Comparison of ENCODE assay signal across 1 cellular context in genomic region chr19:45154064-45154827, GRCh38.
TF ChIP-seq lines count a peak whose summit lies in the region.

No MANE protein-coding gene starts in this region.

TF ChIP-seq in HepG2, 621 proteins besides CTCF, POLR2A, EP300 and RAD21 (continues in another document):
- TF ChIP-seq NR2F1 (CRISPR knock-in tag; IDR thresholded peaks at IDR 0.05) = peak; percentile 26 to 74; a peak in 2 of 4 replicates
- peak; percentile 78; the same call in 1 of the 2 replicates for TF ChIP-seq HMG20B (CRISPR knock-in tag; conservative IDR thresholded peaks at IDR 0.05)
- TF ChIP-seq ZNF781 (CRISPR knock-in tag; IDR thresholded peaks at IDR 0.05; ENCODE audit: borderline replicate concordance, not compliant biosample characterization) = no peak
- peak; percentile 47; the same call in 1 of the 2 replicates for TF ChIP-seq HOXA3 (CRISPR knock-in tag; IDR thresholded peaks at IDR 0.05)
- peak; percentile 49; the same call in 1 of the 2 replicates for TF ChIP-seq NR2C2 (CRISPR knock-in tag; IDR thresholded peaks at IDR 0.05; ENCODE audit: borderline replicate concordance)
- TF ChIP-seq ZC3H13 (CRISPR knock-in tag; IDR thresholded peaks at IDR 0.05) = no peak
- no peak for TF ChIP-seq CHD2 (IDR thresholded peaks at IDR 0.05; ENCODE audit: low read depth, low read length)
- TF ChIP-seq GTF2F1 (IDR thresholded peaks at IDR 0.05; ENCODE audit: low read length) = no peak
- TF ChIP-seq, protein P1, sequence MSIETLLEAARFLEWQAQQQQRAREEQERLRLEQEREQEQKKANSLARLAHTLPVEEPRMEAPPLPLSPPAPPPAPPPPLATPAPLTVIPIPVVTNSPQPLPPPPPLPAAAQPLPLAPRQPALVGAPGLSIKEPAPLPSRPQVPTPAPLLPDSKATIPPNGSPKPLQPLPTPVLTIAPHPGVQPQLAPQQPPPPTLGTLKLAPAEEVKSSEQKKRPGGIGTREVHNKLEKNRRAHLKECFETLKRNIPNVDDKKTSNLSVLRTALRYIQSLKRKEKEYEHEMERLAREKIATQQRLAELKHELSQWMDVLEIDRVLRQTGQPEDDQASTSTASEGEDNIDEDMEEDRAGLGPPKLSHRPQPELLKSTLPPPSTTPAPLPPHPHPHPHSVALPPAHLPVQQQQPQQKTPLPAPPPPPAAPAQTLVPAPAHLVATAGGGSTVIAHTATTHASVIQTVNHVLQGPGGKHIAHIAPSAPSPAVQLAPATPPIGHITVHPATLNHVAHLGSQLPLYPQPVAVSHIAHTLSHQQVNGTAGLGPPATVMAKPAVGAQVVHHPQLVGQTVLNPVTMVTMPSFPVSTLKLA (IDR thresholded peaks at IDR 0.05) = peak; percentile 81
- TF ChIP-seq TFE3 (CRISPR knock-in tag; IDR thresholded peaks at IDR 0.05) = peak; percentile 32; the same call in 1 of the 2 replicates
- no peak; the same call in 1 of the 2 replicates for TF ChIP-seq ARHGAP35 (CRISPR knock-in tag; IDR thresholded peaks at IDR 0.05; ENCODE audit: borderline replicate concordance)
- TF ChIP-seq ZNF569 (CRISPR knock-in tag; IDR thresholded peaks at IDR 0.05; ENCODE audit: borderline replicate concordance) = no peak
- TF ChIP-seq ZNF780A (CRISPR knock-in tag; IDR thresholded peaks at IDR 0.05) = no peak
- TF ChIP-seq ZNF550 (CRISPR knock-in tag; IDR thresholded peaks at IDR 0.05; ENCODE audit: borderline replicate concordance) = no peak
- TF ChIP-seq ZNF276 (CRISPR knock-in tag; IDR thresholded peaks at IDR 0.05; ENCODE audit: low read depth) = 0 out of 2 replicates have a peak, but pooled peaks have one; percentile 58
- no peak for TF ChIP-seq ZNF598 (CRISPR knock-in tag; IDR thresholded peaks at IDR 0.05; ENCODE audit: borderline replicate concordance)
- TF ChIP-seq ZBTB2 (CRISPR knock-in tag; IDR thresholded peaks at IDR 0.05; ENCODE audit: low read depth) = 0 out of 2 replicates have a peak, but pooled peaks have one; percentile 1
- TF ChIP-seq ZMYM3 (CRISPR knock-in tag; IDR thresholded peaks at IDR 0.05) = peak; percentile 44
- TF ChIP-seq MXD4 (CRISPR knock-in tag; IDR thresholded peaks at IDR 0.05) = peak; percentile 58; the same call in 1 of the 2 replicates
- no peak for TF ChIP-seq ZUFSP (CRISPR knock-in tag; IDR thresholded peaks at IDR 0.05; ENCODE audit: borderline replicate concordance)
- TF ChIP-seq, protein P2, sequence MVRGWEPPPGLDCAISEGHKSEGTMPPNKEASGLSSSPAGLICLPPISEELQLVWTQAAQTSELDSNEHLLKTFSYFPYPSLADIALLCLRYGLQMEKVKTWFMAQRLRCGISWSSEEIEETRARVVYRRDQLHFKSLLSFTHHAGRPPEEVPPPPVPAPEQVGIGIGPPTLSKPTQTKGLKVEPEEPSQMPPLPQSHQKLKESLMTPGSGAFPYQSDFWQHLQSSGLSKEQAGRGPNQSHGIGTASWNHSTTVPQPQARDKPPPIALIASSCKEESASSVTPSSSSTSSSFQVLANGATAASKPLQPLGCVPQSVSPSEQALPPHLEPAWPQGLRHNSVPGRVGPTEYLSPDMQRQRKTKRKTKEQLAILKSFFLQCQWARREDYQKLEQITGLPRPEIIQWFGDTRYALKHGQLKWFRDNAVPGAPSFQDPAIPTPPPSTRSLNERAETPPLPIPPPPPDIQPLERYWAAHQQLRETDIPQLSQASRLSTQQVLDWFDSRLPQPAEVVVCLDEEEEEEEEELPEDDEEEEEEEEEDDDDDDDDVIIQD (CRISPR knock-in tag; IDR thresholded peaks at IDR 0.05; ENCODE audit: low read depth) = peak; percentile 52; the same call in 1 of the 2 replicates
- no peak for TF ChIP-seq KDM3A (CRISPR knock-in tag; IDR thresholded peaks at IDR 0.05; ENCODE audit: low read depth)
- TF ChIP-seq SIN3B (IDR thresholded peaks at IDR 0.05; ENCODE audit: low read length) = no peak
- TF ChIP-seq, protein P3, sequence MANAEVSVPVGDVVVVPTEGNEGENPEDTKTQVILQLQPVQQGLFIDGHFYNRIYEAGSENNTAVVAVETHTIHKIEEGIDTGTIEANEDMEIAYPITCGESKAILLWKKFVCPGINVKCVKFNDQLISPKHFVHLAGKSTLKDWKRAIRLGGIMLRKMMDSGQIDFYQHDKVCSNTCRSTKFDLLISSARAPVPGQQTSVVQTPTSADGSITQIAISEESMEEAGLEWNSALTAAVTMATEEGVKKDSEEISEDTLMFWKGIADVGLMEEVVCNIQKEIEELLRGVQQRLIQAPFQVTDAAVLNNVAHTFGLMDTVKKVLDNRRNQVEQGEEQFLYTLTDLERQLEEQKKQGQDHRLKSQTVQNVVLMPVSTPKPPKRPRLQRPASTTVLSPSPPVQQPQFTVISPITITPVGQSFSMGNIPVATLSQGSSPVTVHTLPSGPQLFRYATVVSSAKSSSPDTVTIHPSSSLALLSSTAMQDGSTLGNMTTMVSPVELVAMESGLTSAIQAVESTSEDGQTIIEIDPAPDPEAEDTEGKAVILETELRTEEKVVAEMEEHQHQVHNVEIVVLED (CRISPR knock-in tag; IDR thresholded peaks at IDR 0.05; ENCODE audit: borderline replicate concordance) = no peak
- peak; percentile 95 for TF ChIP-seq JUND (CRISPR knock-in tag; IDR thresholded peaks at IDR 0.05)
- TF ChIP-seq ZNF317 (CRISPR knock-in tag; IDR thresholded peaks at IDR 0.05) = no peak
- no peak for TF ChIP-seq ZMYM4 (CRISPR knock-in tag; IDR thresholded peaks at IDR 0.05)
- TF ChIP-seq ZNF337 (CRISPR knock-in tag; IDR thresholded peaks at IDR 0.05; ENCODE audit: borderline replicate concordance, low read depth) = no peak
- TF ChIP-seq, protein P4, sequence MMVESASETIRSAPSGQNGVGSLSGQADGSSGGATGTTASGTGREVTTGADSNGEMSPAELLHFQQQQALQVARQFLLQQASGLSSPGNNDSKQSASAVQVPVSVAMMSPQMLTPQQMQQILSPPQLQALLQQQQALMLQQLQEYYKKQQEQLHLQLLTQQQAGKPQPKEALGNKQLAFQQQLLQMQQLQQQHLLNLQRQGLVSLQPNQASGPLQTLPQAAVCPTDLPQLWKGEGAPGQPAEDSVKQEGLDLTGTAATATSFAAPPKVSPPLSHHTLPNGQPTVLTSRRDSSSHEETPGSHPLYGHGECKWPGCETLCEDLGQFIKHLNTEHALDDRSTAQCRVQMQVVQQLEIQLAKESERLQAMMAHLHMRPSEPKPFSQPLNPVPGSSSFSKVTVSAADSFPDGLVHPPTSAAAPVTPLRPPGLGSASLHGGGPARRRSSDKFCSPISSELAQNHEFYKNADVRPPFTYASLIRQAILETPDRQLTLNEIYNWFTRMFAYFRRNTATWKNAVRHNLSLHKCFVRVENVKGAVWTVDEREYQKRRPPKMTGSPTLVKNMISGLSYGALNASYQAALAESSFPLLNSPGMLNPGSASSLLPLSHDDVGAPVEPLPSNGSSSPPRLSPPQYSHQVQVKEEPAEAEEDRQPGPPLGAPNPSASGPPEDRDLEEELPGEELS (CRISPR knock-in tag; IDR thresholded peaks at IDR 0.05) = peak; percentile 52; the same call in 1 of the 2 replicates
- TF ChIP-seq ZFP36 (IDR thresholded peaks at IDR 0.05; ENCODE audit: borderline replicate concordance, low read depth, low read length, partially characterized antibody) = peak; percentile 71
- no peak for TF ChIP-seq HNRNPH1 (optimal IDR thresholded peaks at IDR 0.05; ENCODE audit: low read depth, low read length)
- TF ChIP-seq ZNF607 (CRISPR knock-in tag; IDR thresholded peaks at IDR 0.05; ENCODE audit: borderline replicate concordance) = 0 out of 2 replicates have a peak, but pooled peaks have one; percentile 26
- 0 out of 2 replicates have a peak, but pooled peaks have one; percentile 27 for TF ChIP-seq POLR2AphosphoS5 (IDR thresholded peaks at IDR 0.05; ENCODE audit: low read depth, low read length)
- no peak for TF ChIP-seq ZFP36L1 (CRISPR knock-in tag; IDR thresholded peaks at IDR 0.05)
- TF ChIP-seq NFKBIZ (CRISPR knock-in tag; IDR thresholded peaks at IDR 0.05) = no peak
- TF ChIP-seq FOSL2 (CRISPR knock-in tag; IDR thresholded peaks at IDR 0.05) = peak; percentile 98
- peak; percentile 58; the same call in 1 of the 2 replicates for TF ChIP-seq MEIS1 (CRISPR knock-in tag; IDR thresholded peaks at IDR 0.05; ENCODE audit: borderline replicate concordance)
- no peak for TF ChIP-seq SIX4 (CRISPR knock-in tag; IDR thresholded peaks at IDR 0.05)
- peak; percentile 39; the same call in 1 of the 2 replicates for TF ChIP-seq YEATS2 (CRISPR knock-in tag; IDR thresholded peaks at IDR 0.05; ENCODE audit: borderline replicate concordance)
- no peak for TF ChIP-seq ZNF280D (CRISPR knock-in tag; IDR thresholded peaks at IDR 0.05)
- TF ChIP-seq ZNF33B (CRISPR knock-in tag; IDR thresholded peaks at IDR 0.05) = no peak
